Comparison of ENCODE assay signal across 10 cellular contexts in the genomic region with DNA sequence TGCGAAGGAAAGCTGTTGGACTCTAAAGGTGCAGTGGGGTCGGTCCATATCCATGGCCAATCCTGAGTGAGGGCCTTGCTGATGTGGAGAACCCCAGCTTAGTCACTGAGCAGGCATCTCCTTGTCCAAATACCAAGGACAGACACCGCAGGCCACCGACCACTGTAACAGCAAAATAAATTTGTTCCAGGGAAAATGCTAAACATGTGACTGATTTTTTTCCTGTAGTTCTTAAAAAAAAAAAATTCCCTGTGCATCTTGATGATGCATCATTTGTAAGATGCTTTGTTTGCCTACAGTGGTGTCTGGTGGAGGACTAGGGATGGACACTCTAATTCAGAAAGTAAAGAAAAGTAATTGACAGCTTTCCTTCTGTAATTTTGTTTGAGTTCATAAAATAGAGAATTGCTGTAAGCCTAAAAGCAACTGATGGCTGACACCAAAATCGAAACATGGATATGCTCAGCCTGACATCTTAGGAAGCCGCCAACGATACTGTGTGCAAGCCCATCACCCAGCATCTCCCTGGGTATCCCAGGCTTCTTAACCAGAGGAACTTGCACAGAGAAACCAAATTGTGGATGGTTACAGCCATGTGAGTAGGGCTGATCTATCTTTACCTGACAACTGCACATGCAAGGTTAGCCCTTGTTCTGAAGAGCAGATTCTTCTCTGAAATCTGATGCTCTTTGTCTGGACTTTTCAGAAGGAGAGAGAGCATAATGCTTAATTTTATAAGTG.
A peak's percentile ranks its signal among the peaks of the same experiment; 100 is the strongest.
DNase-seq lines count a peak whose midpoint lies in the region; ATAC-seq and TF ChIP-seq lines count a peak whose summit lies in the region.
"Had no signal": no experiment of that assay in that cellular context is flagged by ENCODE, and none has a peak within 500 bp of the region (broad histone marks: within the 10 kb centered on the region; RNA-seq: fewer than 3 reads in every experiment).

No MANE protein-coding gene starts in this region.

- peak overlapping the region; percentile 96 for H3K27ac Mint-ChIP-seq in activated T-helper 2 cell treated with anti-CD3 and anti-CD28 coated beads, Interferon-gamma antibody, Interleukin-2, Interleukin-4, amounts not matched to agents 10 μg/mL and 5 μg/mL and 100 μg/mL, durations not matched to agents 14 hours and 24 hours and 36 hours
- peak overlapping the region in 5 of 6 donors; percentile 65 to 97 (median 85) for H3K27ac Mint-ChIP-seq in naive B cell

- no peak overlapping the region for H3K4me3 ChIP-seq in AG10803 (ENCODE audit: low read length)

- intact Hi-C loops in activated T-helper 2 cell treated with anti-CD3 and anti-CD28 coated beads, Interferon-gamma antibody, Interleukin-2, Interleukin-4, amounts not matched to agents 10 μg/mL and 5 μg/mL and 100 μg/mL, durations not matched to agents 14 hours and 24 hours and 36 hours (cut with micrococcal nuclease) = loop anchor here (1.0 to 2.0 kb wide), 6 partner anchors 16 to 182 kb away; no protein-coding TSS in a partner anchor

- no peak overlapping the region for H3K4me3 Mint-ChIP-seq in activated T-helper 2 cell treated with anti-CD3 and anti-CD28 coated beads, Interferon-gamma antibody, Interleukin-2, Interleukin-4, amounts not matched to agents 10 μg/mL and 5 μg/mL and 100 μg/mL, durations not matched to agents 14 hours and 24 hours and 36 hours (ENCODE audit: low read depth)
- peak overlapping the region in 5 of 8 donors; percentile 2 to 78 (median 35) for H3K4me3 Mint-ChIP-seq in naive B cell

- DNase-seq in AG10803 (ENCODE audit: low read depth) (peak; percentile 28), naive B cell (no peak), COR-L47 (lab: John Stamatoyannopoulos, UW) (no peak)
- DNase-seq in activated T-helper 2 cell treated with anti-CD3 and anti-CD28 coated beads, Interferon-gamma antibody, Interleukin-2, Interleukin-4, amounts not matched to agents 10 μg/mL and 5 μg/mL and 100 μg/mL, durations not matched to agents 14 hours and 24 hours and 36 hours (ENCODE audit: low spot score) = no peak
- no peak for DNase-seq in effector CD4-positive, alpha-beta T cell
- DNase-seq: Calu3, NCI-H1436 had no signal

- ATAC-seq in HG02588 (IDR thresholded peaks at IDR 0.05; ENCODE audit: unreplicated experiment) (peak; percentile 17), naive B cell (ENCODE audit: low read depth in 2 of 2) (no peak), HG03342 (IDR thresholded peaks at IDR 0.05; ENCODE audit: unreplicated experiment) (no peak), HG03439 (IDR thresholded peaks at IDR 0.05; ENCODE audit: unreplicated experiment) (no peak)

- H3K4me1 Mint-ChIP-seq in activated T-helper 2 cell treated with anti-CD3 and anti-CD28 coated beads, Interferon-gamma antibody, Interleukin-2, Interleukin-4, amounts not matched to agents 10 μg/mL and 5 μg/mL and 100 μg/mL, durations not matched to agents 14 hours and 24 hours and 36 hours (ENCODE audit: low read depth) = peaks cover 56% of the 10 kb centered on the region
- peaks cover 15 to 31% (median 30%) of the 10 kb centered on the region in 3 donors for H3K4me1 Mint-ChIP-seq in naive B cell

- no peak for TF ChIP-seq CTCF in AG10803 (conservative IDR thresholded peaks at IDR 0.05; ENCODE audit: low read length)

- H3K36me3 Mint-ChIP-seq in activated T-helper 2 cell treated with anti-CD3 and anti-CD28 coated beads, Interferon-gamma antibody, Interleukin-2, Interleukin-4, amounts not matched to agents 10 μg/mL and 5 μg/mL and 100 μg/mL, durations not matched to agents 14 hours and 24 hours and 36 hours (ENCODE audit: low read depth) = peaks cover 12% of the 10 kb centered on the region
- H3K36me3 Mint-ChIP-seq in naive B cell = no peaks in the 10 kb centered on the region

- no peaks in the 10 kb centered on the region for H3K27me3 Mint-ChIP-seq in activated T-helper 2 cell treated with anti-CD3 and anti-CD28 coated beads, Interferon-gamma antibody, Interleukin-2, Interleukin-4, amounts not matched to agents 10 μg/mL and 5 μg/mL and 100 μg/mL, durations not matched to agents 14 hours and 24 hours and 36 hours (ENCODE audit: low read depth)
- H3K27me3 Mint-ChIP-seq in naive B cell = peaks cover 21 to 43% (median 33%) of the 10 kb centered on the region in 3 donors

- H3K9me3 Mint-ChIP-seq in activated T-helper 2 cell treated with anti-CD3 and anti-CD28 coated beads, Interferon-gamma antibody, Interleukin-2, Interleukin-4, amounts not matched to agents 10 μg/mL and 5 μg/mL and 100 μg/mL, durations not matched to agents 14 hours and 24 hours and 36 hours = peaks cover 18% of the 10 kb centered on the region
- H3K9me3 Mint-ChIP-seq in naive B cell = peaks cover 0 to 4% (median 0%) of the 10 kb centered on the region in 7 donors
